Comparison of ENCODE assay signal across 26 cellular contexts in the genomic region with DNA sequence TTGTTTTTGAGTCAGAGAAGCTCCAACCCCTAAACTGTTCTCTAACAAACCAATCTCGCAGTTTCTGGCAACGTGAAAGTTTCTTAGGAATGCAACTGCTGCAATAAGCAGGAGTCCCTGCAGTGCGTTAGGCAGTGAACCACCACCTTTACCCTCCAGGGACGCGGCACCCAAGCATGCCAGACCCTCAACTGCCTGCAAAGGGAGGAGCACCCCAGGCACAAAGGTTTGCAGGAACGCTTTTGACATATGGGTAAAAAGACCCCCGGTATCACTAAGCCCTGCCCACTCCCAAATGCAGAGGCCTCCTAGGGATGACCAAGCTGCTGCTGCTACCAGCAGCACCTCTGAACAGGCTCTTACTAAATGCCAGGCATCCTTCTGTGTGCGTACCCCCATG. TPM values are rescaled to one million over a fixed set of nuclear protein-coding genes. Genes with fewer than 3 reads are reported as not detected.
A peak's percentile ranks its signal among the peaks of the same experiment; 100 is the strongest.
DNase-seq lines count a peak whose midpoint lies in the region; ATAC-seq and TF ChIP-seq lines count a peak whose summit lies in the region.
"Had no signal": no experiment of that assay in that cellular context is flagged by ENCODE, and none has a peak within 500 bp of the region (broad histone marks: within the 10 kb centered on the region; RNA-seq: fewer than 3 reads in every experiment).

No MANE protein-coding gene starts in this region.

- no peak overlapping the region for H3K27ac Mint-ChIP-seq in T-helper 2 cell treated with Interferon-gamma antibody and Interleukin-4, amounts not matched to agents 5 μg/mL and 100 μg/mL, for 36 hours
- no peak overlapping the region for H3K27ac Mint-ChIP-seq in stimulated activated naive CD8-positive, alpha-beta T cell treated with anti-CD3 and anti-CD28 coated beads, Interleukin-15, Interleukin-2, amounts not matched to agents 100 ng/mL and 50 ng/mL, for 24 hours
- no peak overlapping the region for H3K27ac Mint-ChIP-seq in stimulated activated naive CD8-positive, alpha-beta T cell treated with anti-CD3 and anti-CD28 coated beads, Interleukin-15, amount 100 ng/mL, for 72 hours
- H3K27ac Mint-ChIP-seq: HFFc6 had no signal

- DNase-seq in T-helper 2 cell treated with Interferon-gamma antibody and Interleukin-4, amounts not matched to agents 5 μg/mL and 100 μg/mL, for 36 hours (ENCODE audit: low spot score): no peak
- DNase-seq in T-helper 2 cell (no peak), fibroblast of villous mesenchyme (ENCODE audit: low read depth) (peak; percentile 10), Peyer's patch (no peak)
- no peak for DNase-seq in stimulated activated naive CD8-positive, alpha-beta T cell treated with anti-CD3 and anti-CD28 coated beads, Interleukin-15, Interleukin-2, amounts not matched to agents 100 U/mL and 50 U/mL, for 24 hours
- no peak for DNase-seq in stimulated activated naive CD8-positive, alpha-beta T cell treated with anti-CD3 and anti-CD28 coated beads, Interleukin-15, amount 100 ng/mL, for 72 hours
- DNase-seq: AML-193, Caco-2, DMS153, EL, H7, HFFc6, IMR-90, NCI-H1417 treated with DMSO at 0.1 percent for 48 hours, NCI-H187 treated with DMSO at 0.1 percent for 48 hours, NCI-H2227 treated with DMSO at 0.1 percent for 48 hours, NCI-H510A treated with DMSO at 0.1 percent for 48 hours, NCI-H774, RPMI8226, SIG-M5 had no signal

- H3K4me3 Mint-ChIP-seq in T-helper 2 cell treated with Interferon-gamma antibody and Interleukin-4, amounts not matched to agents 5 μg/mL and 100 μg/mL, for 36 hours: peak overlapping the region; percentile 32
- H3K4me3 Mint-ChIP-seq in stimulated activated naive CD8-positive, alpha-beta T cell treated with anti-CD3 and anti-CD28 coated beads, Interleukin-15, Interleukin-2, amounts not matched to agents 100 ng/mL and 50 ng/mL, for 24 hours: peak overlapping the region; percentile 81
- H3K4me3 Mint-ChIP-seq in stimulated activated naive CD8-positive, alpha-beta T cell treated with anti-CD3 and anti-CD28 coated beads, Interleukin-15, amount 100 ng/mL, for 72 hours: peak overlapping the region; percentile 26 to 75
- H3K4me3 Mint-ChIP-seq: HFFc6 had no signal

- peaks cover 0 to 32% (median 3%) of the 10 kb centered on the region in 4 donors for H3K4me1 ChIP-seq in Peyer's patch
- H3K4me1 ChIP-seq: Caco-2 had no signal

- no peak for ATAC-seq in stimulated activated naive CD8-positive, alpha-beta T cell treated with anti-CD3 and anti-CD28 coated beads, Interleukin-15, Interleukin-2, amounts not matched to agents 100 U/mL and 50 U/mL, for 24 hours
- no peak for ATAC-seq in stimulated activated naive CD8-positive, alpha-beta T cell treated with anti-CD3 and anti-CD28 coated beads, Interleukin-15, amount 100 ng/mL, for 72 hours
- ATAC-seq in HG03135 (IDR thresholded peaks at IDR 0.05; ENCODE audit: unreplicated experiment): no peak

- H3K36me3 ChIP-seq in Peyer's patch: peaks cover 4 to 72% (median 4%) of the 10 kb centered on the region in 3 donors

- no peaks in the 10 kb centered on the region for H3K27me3 ChIP-seq in Peyer's patch

- H3K9me3 ChIP-seq in Peyer's patch: no peaks in the 10 kb centered on the region
- H3K9me3 ChIP-seq: Caco-2 had no signal

- TF ChIP-seq CTCF in fibroblast of villous mesenchyme (IDR thresholded peaks at IDR 0.05; ENCODE audit: insufficient read depth, low read depth, low read length) (no peak), Peyer's patch (IDR thresholded peaks at IDR 0.05) (no peak)

- peaks cover 47% of the 10 kb centered on the region for H3K36me3 Mint-ChIP-seq in T-helper 2 cell treated with Interferon-gamma antibody and Interleukin-4, amounts not matched to agents 5 μg/mL and 100 μg/mL, for 36 hours (ENCODE audit: low read depth)
- peaks cover 70% of the 10 kb centered on the region for H3K36me3 Mint-ChIP-seq in stimulated activated naive CD8-positive, alpha-beta T cell treated with anti-CD3 and anti-CD28 coated beads, Interleukin-15, Interleukin-2, amounts not matched to agents 100 ng/mL and 50 ng/mL, for 24 hours (ENCODE audit: low read depth)

- peaks cover 29% of the 10 kb centered on the region for H3K4me1 Mint-ChIP-seq in T-helper 2 cell treated with Interferon-gamma antibody and Interleukin-4, amounts not matched to agents 5 μg/mL and 100 μg/mL, for 36 hours (ENCODE audit: low read depth)
- H3K4me1 Mint-ChIP-seq in stimulated activated naive CD8-positive, alpha-beta T cell treated with anti-CD3 and anti-CD28 coated beads, Interleukin-15, Interleukin-2, amounts not matched to agents 100 ng/mL and 50 ng/mL, for 24 hours (ENCODE audit: low read depth): peaks cover 46% of the 10 kb centered on the region
- peaks cover 48% of the 10 kb centered on the region for H3K4me1 Mint-ChIP-seq in stimulated activated naive CD8-positive, alpha-beta T cell treated with anti-CD3 and anti-CD28 coated beads, Interleukin-15, amount 100 ng/mL, for 72 hours

- no peak overlapping the region for H3K27ac ChIP-seq in Peyer's patch
- H3K27ac ChIP-seq: 22Rv1, HL-60 had no signal

- H3K4me3 ChIP-seq in fibroblast of villous mesenchyme (ENCODE audit: low read depth, low read length): no peak overlapping the region
- H3K4me3 ChIP-seq in Peyer's patch: no peak overlapping the region

- TF ChIP-seq POLR2A in Peyer's patch (IDR thresholded peaks at IDR 0.05): no peak

- H3K9me3 Mint-ChIP-seq in T-helper 2 cell treated with Interferon-gamma antibody and Interleukin-4, amounts not matched to agents 5 μg/mL and 100 μg/mL, for 36 hours: no peaks in the 10 kb centered on the region
- H3K9me3 Mint-ChIP-seq in stimulated activated naive CD8-positive, alpha-beta T cell treated with anti-CD3 and anti-CD28 coated beads, Interleukin-15, Interleukin-2, amounts not matched to agents 100 ng/mL and 50 ng/mL, for 24 hours: no peaks in the 10 kb centered on the region
- no peaks in the 10 kb centered on the region for H3K9me3 Mint-ChIP-seq in stimulated activated naive CD8-positive, alpha-beta T cell treated with anti-CD3 and anti-CD28 coated beads, Interleukin-15, amount 100 ng/mL, for 72 hours
- H3K9me3 Mint-ChIP-seq: HFFc6 had no signal

- peaks cover 3% of the 10 kb centered on the region for H3K27me3 Mint-ChIP-seq in T-helper 2 cell treated with Interferon-gamma antibody and Interleukin-4, amounts not matched to agents 5 μg/mL and 100 μg/mL, for 36 hours (ENCODE audit: low read depth)
- H3K27me3 Mint-ChIP-seq in stimulated activated naive CD8-positive, alpha-beta T cell treated with anti-CD3 and anti-CD28 coated beads, Interleukin-15, Interleukin-2, amounts not matched to agents 100 ng/mL and 50 ng/mL, for 24 hours: no peaks in the 10 kb centered on the region
- no peaks in the 10 kb centered on the region for H3K27me3 Mint-ChIP-seq in stimulated activated naive CD8-positive, alpha-beta T cell treated with anti-CD3 and anti-CD28 coated beads, Interleukin-15, amount 100 ng/mL, for 72 hours

RNA-seq across cellular contexts. Expression of a gene that starts 4.7 kb away (rescaled TPM):
- total RNA-seq in fibroblast of villous mesenchyme (69.6 and 80.7 TPM in 2 replicates), Peyer's patch (100 to 1,000 TPM in 3 of 4 donors, 10 to 100 TPM in 1; 75.5 to 117 (median 108) TPM)

RNA-seq across cellular contexts. Expression of a gene that starts 18.1 kb away (rescaled TPM):
- total RNA-seq in fibroblast of villous mesenchyme: 2.6 and 3.9 TPM in 2 replicates
- total RNA-seq in Peyer's patch: 10 to 100 TPM in 1 of 4 donors, 1 to 10 TPM in 2, not detected in 1; 1.5 to 13.6 (median 5.0) TPM
- total RNA-seq: MCF 10A had no signal

RNA-seq across cellular contexts. Expression of a gene that starts 50.8 kb away (rescaled TPM):
- not detected in 2 replicates for total RNA-seq in fibroblast of villous mesenchyme
- total RNA-seq in Peyer's patch: 10 to 100 TPM in 3 of 4 donors, 1 to 10 TPM in 1; 8.6 to 89.1 (median 20.1) TPM
- total RNA-seq: Caco-2, HFFc6, HT1080, IMR-90, MCF 10A had no signal
